Comparison of ENCODE assay signal across 1 cellular context in the genomic region with DNA sequence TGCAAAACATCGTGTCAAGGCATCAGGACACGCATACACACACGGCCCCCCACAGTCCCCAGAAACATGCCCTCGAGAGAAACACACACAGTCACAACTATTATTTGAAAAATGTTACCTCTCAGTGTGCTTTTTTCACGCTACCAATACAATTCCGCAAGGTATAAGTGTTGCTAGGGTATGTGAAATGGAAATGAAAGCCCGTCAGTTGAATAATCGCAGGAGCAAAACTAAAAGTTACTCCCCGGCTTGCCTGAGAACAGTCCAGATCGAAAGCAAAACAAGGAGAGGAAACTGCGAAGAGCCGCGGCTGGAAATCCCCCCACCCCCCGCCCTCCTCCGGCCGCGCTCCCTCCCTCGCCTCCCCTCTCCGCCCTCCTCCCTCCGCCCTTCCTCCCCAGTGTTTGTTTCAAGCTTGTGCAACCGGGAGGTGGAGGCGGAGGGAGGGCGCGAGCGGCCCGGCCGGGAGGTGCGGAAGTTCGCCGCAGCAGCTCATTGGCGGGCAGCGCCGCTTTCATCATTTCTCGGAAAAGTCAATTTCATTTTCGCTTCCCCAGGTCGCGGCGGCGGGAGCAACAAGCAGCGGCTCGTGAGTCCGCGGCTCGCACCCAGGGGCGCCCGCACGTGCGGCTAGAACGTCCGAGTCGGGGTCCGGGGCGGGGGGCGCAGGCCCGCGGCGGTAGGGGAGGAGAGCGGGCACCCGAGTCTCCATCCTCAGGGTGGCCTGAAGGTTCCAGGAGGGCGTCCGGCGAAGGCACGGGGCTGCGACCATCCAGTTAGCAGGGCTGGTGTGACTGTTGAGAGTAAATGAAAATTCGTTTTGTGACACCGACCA.
A peak's percentile ranks its signal among the peaks of the same experiment; 100 is the strongest.
TF ChIP-seq lines count a peak whose summit lies in the region.

Gene IRF2, minus strand, starts transcription at position 290 of the 835 bp plus-strand sequence. CDS start 45,486 bp downstream, outside the sequence.

TF ChIP-seq in WTC11, 78 proteins besides CTCF, POLR2A, EP300 and RAD21 (continued from another document and continues in another):
- TF ChIP-seq PRDM15 (CRISPR knock-in tag; IDR thresholded peaks at IDR 0.05) (no peak), ZSCAN18 (CRISPR knock-in tag; IDR thresholded peaks at IDR 0.05) (no peak), ZNF532 (CRISPR knock-in tag; IDR thresholded peaks at IDR 0.05; ENCODE audit: borderline replicate concordance) (no peak), NR1H2 (CRISPR knock-in tag; IDR thresholded peaks at IDR 0.05) (no peak), ZNF671 (CRISPR knock-in tag; IDR thresholded peaks at IDR 0.05) (no peak), ZNF423 (CRISPR knock-in tag; IDR thresholded peaks at IDR 0.05) (peak; percentile 85), NFATC4 (CRISPR knock-in tag; IDR thresholded peaks at IDR 0.05) (no peak), ZBTB21 (CRISPR knock-in tag; IDR thresholded peaks at IDR 0.05; ENCODE audit: borderline replicate concordance) (peak; percentile 29; the same call in 1 of the 2 replicates), JUN (CRISPR knock-in tag; IDR thresholded peaks at IDR 0.05) (no peak), ATF1 (CRISPR knock-in tag; IDR thresholded peaks at IDR 0.05) (no peak), IRF1 (CRISPR knock-in tag; IDR thresholded peaks at IDR 0.05) (no peak), EMX1 (CRISPR knock-in tag; IDR thresholded peaks at IDR 0.05) (no peak), IRF2 (CRISPR knock-in tag; IDR thresholded peaks at IDR 0.05; ENCODE audit: borderline replicate concordance, low read depth) (no peak), E2F5 (CRISPR knock-in tag; IDR thresholded peaks at IDR 0.05) (peak; percentile 80; the same call in 1 of the 2 replicates), GRHL2 (CRISPR knock-in tag; IDR thresholded peaks at IDR 0.05; ENCODE audit: insufficient replicate concordance, severe bottlenecking) (no peak), TEAD1 (CRISPR knock-in tag; IDR thresholded peaks at IDR 0.05) (no peak), NR2C2 (CRISPR knock-in tag; IDR thresholded peaks at IDR 0.05) (no peak), JAZF1 (CRISPR knock-in tag; IDR thresholded peaks at IDR 0.05) (no peak), CREB1 (CRISPR knock-in tag; IDR thresholded peaks at IDR 0.05) (no peak), ERG (CRISPR knock-in tag; IDR thresholded peaks at IDR 0.05) (no peak), RELA (CRISPR knock-in tag; IDR thresholded peaks at IDR 0.05; ENCODE audit: borderline replicate concordance) (no peak), GABPB1 (CRISPR knock-in tag; IDR thresholded peaks at IDR 0.05) (peak; percentile 90)
- TF ChIP-seq, protein P1, sequence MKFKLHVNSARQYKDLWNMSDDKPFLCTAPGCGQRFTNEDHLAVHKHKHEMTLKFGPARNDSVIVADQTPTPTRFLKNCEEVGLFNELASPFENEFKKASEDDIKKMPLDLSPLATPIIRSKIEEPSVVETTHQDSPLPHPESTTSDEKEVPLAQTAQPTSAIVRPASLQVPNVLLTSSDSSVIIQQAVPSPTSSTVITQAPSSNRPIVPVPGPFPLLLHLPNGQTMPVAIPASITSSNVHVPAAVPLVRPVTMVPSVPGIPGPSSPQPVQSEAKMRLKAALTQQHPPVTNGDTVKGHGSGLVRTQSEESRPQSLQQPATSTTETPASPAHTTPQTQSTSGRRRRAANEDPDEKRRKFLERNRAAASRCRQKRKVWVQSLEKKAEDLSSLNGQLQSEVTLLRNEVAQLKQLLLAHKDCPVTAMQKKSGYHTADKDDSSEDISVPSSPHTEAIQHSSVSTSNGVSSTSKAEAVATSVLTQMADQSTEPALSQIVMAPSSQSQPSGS (CRISPR knock-in tag; IDR thresholded peaks at IDR 0.05; ENCODE audit: borderline replicate concordance, low read depth) = no peak
- TF ChIP-seq, protein P2, sequence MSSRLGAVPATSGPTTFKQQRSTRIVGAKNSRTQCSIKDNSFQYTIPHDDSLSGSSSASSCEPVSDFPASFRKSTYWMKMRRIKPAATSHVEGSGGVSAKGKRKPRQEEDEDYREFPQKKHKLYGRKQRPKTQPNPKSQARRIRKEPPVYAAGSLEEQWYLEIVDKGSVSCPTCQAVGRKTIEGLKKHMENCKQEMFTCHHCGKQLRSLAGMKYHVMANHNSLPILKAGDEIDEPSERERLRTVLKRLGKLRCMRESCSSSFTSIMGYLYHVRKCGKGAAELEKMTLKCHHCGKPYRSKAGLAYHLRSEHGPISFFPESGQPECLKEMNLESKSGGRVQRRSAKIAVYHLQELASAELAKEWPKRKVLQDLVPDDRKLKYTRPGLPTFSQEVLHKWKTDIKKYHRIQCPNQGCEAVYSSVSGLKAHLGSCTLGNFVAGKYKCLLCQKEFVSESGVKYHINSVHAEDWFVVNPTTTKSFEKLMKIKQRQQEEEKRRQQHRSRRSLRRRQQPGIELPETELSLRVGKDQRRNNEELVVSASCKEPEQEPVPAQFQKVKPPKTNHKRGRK (CRISPR knock-in tag; IDR thresholded peaks at IDR 0.05; ENCODE audit: borderline replicate concordance) = no peak
- TF ChIP-seq, protein P3, sequence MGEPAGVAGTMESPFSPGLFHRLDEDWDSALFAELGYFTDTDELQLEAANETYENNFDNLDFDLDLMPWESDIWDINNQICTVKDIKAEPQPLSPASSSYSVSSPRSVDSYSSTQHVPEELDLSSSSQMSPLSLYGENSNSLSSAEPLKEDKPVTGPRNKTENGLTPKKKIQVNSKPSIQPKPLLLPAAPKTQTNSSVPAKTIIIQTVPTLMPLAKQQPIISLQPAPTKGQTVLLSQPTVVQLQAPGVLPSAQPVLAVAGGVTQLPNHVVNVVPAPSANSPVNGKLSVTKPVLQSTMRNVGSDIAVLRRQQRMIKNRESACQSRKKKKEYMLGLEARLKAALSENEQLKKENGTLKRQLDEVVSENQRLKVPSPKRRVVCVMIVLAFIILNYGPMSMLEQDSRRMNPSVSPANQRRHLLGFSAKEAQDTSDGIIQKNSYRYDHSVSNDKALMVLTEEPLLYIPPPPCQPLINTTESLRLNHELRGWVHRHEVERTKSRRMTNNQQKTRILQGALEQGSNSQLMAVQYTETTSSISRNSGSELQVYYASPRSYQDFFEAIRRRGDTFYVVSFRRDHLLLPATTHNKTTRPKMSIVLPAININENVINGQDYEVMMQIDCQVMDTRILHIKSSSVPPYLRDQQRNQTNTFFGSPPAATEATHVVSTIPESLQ (CRISPR knock-in tag; IDR thresholded peaks at IDR 0.05) = no peak
- TF ChIP-seq, protein P4, sequence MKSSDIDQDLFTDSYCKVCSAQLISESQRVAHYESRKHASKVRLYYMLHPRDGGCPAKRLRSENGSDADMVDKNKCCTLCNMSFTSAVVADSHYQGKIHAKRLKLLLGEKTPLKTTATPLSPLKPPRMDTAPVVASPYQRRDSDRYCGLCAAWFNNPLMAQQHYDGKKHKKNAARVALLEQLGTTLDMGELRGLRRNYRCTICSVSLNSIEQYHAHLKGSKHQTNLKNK (CRISPR knock-in tag; IDR thresholded peaks at IDR 0.05) = no peak
- TF ChIP-seq, protein P5, sequence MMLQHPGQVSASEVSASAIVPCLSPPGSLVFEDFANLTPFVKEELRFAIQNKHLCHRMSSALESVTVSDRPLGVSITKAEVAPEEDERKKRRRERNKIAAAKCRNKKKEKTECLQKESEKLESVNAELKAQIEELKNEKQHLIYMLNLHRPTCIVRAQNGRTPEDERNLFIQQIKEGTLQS (CRISPR knock-in tag; conservative IDR thresholded peaks at IDR 0.05) = no peak
